Comparison of ENCODE assay signal across 1 cellular context in genomic region chr17:7579001-7579838, GRCh38.
TF ChIP-seq lines count a peak whose summit lies in the region.

A gene with protein sequence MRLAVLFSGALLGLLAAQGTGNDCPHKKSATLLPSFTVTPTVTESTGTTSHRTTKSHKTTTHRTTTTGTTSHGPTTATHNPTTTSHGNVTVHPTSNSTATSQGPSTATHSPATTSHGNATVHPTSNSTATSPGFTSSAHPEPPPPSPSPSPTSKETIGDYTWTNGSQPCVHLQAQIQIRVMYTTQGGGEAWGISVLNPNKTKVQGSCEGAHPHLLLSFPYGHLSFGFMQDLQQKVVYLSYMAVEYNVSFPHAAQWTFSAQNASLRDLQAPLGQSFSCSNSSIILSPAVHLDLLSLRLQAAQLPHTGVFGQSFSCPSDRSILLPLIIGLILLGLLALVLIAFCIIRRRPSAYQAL (plus strand): TSS chr17:7579638. CDS start chr17:7579678, 40 bp downstream.

TF ChIP-seq in K562, 482 proteins besides CTCF, POLR2A, EP300 and RAD21 (continued from another document and continues in another):
- TF ChIP-seq ZBTB33 (CRISPR knock-in tag; IDR thresholded peaks at IDR 0.05) (0 out of 2 replicates have a peak, but pooled peaks have one; percentile 13), SP1 (CRISPR knock-in tag; IDR thresholded peaks at IDR 0.05) (no peak; the same call in 1 of the 2 replicates), ZNF239 (CRISPR knock-in tag; IDR thresholded peaks at IDR 0.05) (no peak), TEAD4 (IDR thresholded peaks at IDR 0.05; ENCODE audit: low read length) (no peak; the same call in 1 of the 2 replicates), TEAD4 (CRISPR knock-in tag; IDR thresholded peaks at IDR 0.05; ENCODE audit: borderline replicate concordance) (no peak), ZNF780A (CRISPR knock-in tag; IDR thresholded peaks at IDR 0.05) (no peak), STAG1 (CRISPR knock-in tag; IDR thresholded peaks at IDR 0.05; ENCODE audit: borderline replicate concordance) (no peak), ESRRB (CRISPR knock-in tag; IDR thresholded peaks at IDR 0.05; ENCODE audit: borderline replicate concordance) (no peak), ZNF717 (CRISPR knock-in tag; IDR thresholded peaks at IDR 0.05) (no peak), TCF3 (CRISPR knock-in tag; IDR thresholded peaks at IDR 0.05) (no peak), ATF1 (CRISPR knock-in tag; IDR thresholded peaks at IDR 0.05) (no peak), ATF1 (tag; IDR thresholded peaks at IDR 0.05) (no peak), RBM39 (optimal IDR thresholded peaks at IDR 0.05; ENCODE audit: low read depth, low read length) (no peak), SRSF3 (IDR thresholded peaks at IDR 0.05; ENCODE audit: insufficient read depth, low read length) (no peak), PHF21A (IDR thresholded peaks at IDR 0.05; ENCODE audit: borderline replicate concordance, low read depth) (no peak), NFIC (IDR thresholded peaks at IDR 0.05) (no peak; the same call in none of the 2 replicates), SMARCB1 (IDR thresholded peaks at IDR 0.05; ENCODE audit: insufficient read length, low read depth) (no peak), DLX4 (CRISPR knock-in tag; IDR thresholded peaks at IDR 0.05) (no peak), SPI1 (IDR thresholded peaks at IDR 0.05; ENCODE audit: borderline replicate concordance, low read depth, low read length) (peak; percentile 80; the same call in 1 of the 2 replicates), TBL1XR1 (IDR thresholded peaks at IDR 0.05; ENCODE audit: low read length in 2 of 2) (no peak), L3MBTL2 (IDR thresholded peaks at IDR 0.05) (no peak), CEBPG (CRISPR knock-in tag; IDR thresholded peaks at IDR 0.05) (peak; percentile 80), CEBPG (tag; conservative IDR thresholded peaks at IDR 0.05 in 1 of 2, IDR thresholded peaks at IDR 0.05 in 1 of 2) (peak; percentile 67 to 73), SUPT5H (IDR thresholded peaks at IDR 0.05) (peak; percentile 91), ZNF57 (CRISPR knock-in tag; IDR thresholded peaks at IDR 0.05) (no peak), PTBP1 (IDR thresholded peaks at IDR 0.05; ENCODE audit: low read depth, low read length) (no peak), RBM15 (IDR thresholded peaks at IDR 0.05; ENCODE audit: insufficient read depth, low read length) (no peak), HLTF (IDR thresholded peaks at IDR 0.05) (no peak), PHB2 (IDR thresholded peaks at IDR 0.05; ENCODE audit: low read depth) (no peak), ARID1B (IDR thresholded peaks at IDR 0.05) (peak; percentile 16; the same call in 1 of the 2 replicates), SAP30 (IDR thresholded peaks at IDR 0.05; ENCODE audit: borderline replicate concordance, insufficient read depth, low read depth, low read length, poor library complexity, severe bottlenecking) (no peak), ZNF644 (tag; IDR thresholded peaks at IDR 0.05; ENCODE audit: low read depth) (no peak), NFXL1 (CRISPR knock-in tag; IDR thresholded peaks at IDR 0.05) (no peak), FOXK2 (conservative IDR thresholded peaks at IDR 0.05 in 1 of 2, IDR thresholded peaks at IDR 0.05 in 1 of 2; ENCODE audit: low read depth in 2 of 2) (peak; percentile 70 to 74), ZNF12 (CRISPR knock-in tag; IDR thresholded peaks at IDR 0.05) (no peak), U2AF1 (optimal IDR thresholded peaks at IDR 0.05; ENCODE audit: low read depth, low read length) (no peak), ZNF830 (CRISPR knock-in tag; IDR thresholded peaks at IDR 0.05) (no peak), ADNP (tag; IDR thresholded peaks at IDR 0.05) (no peak), ZNF217 (CRISPR knock-in tag; IDR thresholded peaks at IDR 0.05) (no peak), CCAR2 (IDR thresholded peaks at IDR 0.05; ENCODE audit: low read depth, low read length) (no peak), PCBP2 (IDR thresholded peaks at IDR 0.05; ENCODE audit: low read depth, low read length, poor library complexity, severe bottlenecking) (no peak), POLR3G (IDR thresholded peaks at IDR 0.05; ENCODE audit: extremely low read depth, insufficient read length, insufficient replicate concordance) (no peak), MAFK (IDR thresholded peaks at IDR 0.05; ENCODE audit: low read length) (no peak), EGR1 (conservative IDR thresholded peaks at IDR 0.05) (no peak), PHF20 (IDR thresholded peaks at IDR 0.05; ENCODE audit: partially characterized antibody) (no peak), ZNF551 (CRISPR knock-in tag; IDR thresholded peaks at IDR 0.05) (no peak), ELF2 (CRISPR knock-in tag; IDR thresholded peaks at IDR 0.05) (0 out of 2 replicates have a peak, but pooled peaks have one; percentile 12), ZBTB26 (CRISPR knock-in tag; IDR thresholded peaks at IDR 0.05) (no peak)
- TF ChIP-seq, protein P1, sequence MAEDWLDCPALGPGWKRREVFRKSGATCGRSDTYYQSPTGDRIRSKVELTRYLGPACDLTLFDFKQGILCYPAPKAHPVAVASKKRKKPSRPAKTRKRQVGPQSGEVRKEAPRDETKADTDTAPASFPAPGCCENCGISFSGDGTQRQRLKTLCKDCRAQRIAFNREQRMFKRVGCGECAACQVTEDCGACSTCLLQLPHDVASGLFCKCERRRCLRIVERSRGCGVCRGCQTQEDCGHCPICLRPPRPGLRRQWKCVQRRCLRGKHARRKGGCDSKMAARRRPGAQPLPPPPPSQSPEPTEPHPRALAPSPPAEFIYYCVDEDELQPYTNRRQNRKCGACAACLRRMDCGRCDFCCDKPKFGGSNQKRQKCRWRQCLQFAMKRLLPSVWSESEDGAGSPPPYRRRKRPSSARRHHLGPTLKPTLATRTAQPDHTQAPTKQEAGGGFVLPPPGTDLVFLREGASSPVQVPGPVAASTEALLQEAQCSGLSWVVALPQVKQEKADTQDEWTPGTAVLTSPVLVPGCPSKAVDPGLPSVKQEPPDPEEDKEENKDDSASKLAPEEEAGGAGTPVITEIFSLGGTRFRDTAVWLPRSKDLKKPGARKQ (CRISPR knock-in tag; IDR thresholded peaks at IDR 0.05): no peak
- TF ChIP-seq, protein P2, sequence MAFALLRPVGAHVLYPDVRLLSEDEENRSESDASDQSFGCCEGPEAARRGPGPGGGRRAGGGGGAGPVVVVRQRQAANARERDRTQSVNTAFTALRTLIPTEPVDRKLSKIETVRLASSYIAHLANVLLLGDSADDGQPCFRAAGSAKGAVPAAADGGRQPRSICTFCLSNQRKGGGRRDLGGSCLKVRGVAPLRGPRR (CRISPR knock-in tag; IDR thresholded peaks at IDR 0.05): no peak
- TF ChIP-seq, protein P3, sequence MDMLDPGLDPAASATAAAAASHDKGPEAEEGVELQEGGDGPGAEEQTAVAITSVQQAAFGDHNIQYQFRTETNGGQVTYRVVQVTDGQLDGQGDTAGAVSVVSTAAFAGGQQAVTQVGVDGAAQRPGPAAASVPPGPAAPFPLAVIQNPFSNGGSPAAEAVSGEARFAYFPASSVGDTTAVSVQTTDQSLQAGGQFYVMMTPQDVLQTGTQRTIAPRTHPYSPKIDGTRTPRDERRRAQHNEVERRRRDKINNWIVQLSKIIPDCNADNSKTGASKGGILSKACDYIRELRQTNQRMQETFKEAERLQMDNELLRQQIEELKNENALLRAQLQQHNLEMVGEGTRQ (CRISPR knock-in tag; IDR thresholded peaks at IDR 0.05): no peak
- TF ChIP-seq, protein P4, sequence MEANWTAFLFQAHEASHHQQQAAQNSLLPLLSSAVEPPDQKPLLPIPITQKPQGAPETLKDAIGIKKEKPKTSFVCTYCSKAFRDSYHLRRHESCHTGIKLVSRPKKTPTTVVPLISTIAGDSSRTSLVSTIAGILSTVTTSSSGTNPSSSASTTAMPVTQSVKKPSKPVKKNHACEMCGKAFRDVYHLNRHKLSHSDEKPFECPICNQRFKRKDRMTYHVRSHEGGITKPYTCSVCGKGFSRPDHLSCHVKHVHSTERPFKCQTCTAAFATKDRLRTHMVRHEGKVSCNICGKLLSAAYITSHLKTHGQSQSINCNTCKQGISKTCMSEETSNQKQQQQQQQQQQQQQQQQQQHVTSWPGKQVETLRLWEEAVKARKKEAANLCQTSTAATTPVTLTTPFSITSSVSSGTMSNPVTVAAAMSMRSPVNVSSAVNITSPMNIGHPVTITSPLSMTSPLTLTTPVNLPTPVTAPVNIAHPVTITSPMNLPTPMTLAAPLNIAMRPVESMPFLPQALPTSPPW (CRISPR knock-in tag; IDR thresholded peaks at IDR 0.05): peak; percentile 46
- TF ChIP-seq, protein P5, sequence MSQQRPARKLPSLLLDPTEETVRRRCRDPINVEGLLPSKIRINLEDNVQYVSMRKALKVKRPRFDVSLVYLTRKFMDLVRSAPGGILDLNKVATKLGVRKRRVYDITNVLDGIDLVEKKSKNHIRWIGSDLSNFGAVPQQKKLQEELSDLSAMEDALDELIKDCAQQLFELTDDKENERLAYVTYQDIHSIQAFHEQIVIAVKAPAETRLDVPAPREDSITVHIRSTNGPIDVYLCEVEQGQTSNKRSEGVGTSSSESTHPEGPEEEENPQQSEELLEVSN (IDR thresholded peaks at IDR 0.05; ENCODE audit: borderline replicate concordance in 1 of 2, extremely low read depth in 1 of 2, insufficient read depth in 1 of 2, insufficient read length in 1 of 2, low read depth in 1 of 2, low read length in 1 of 2, poor library complexity in 1 of 2, severe bottlenecking in 1 of 2): peak in 1 of 2 experiments; percentile 1
- TF ChIP-seq, protein P6, sequence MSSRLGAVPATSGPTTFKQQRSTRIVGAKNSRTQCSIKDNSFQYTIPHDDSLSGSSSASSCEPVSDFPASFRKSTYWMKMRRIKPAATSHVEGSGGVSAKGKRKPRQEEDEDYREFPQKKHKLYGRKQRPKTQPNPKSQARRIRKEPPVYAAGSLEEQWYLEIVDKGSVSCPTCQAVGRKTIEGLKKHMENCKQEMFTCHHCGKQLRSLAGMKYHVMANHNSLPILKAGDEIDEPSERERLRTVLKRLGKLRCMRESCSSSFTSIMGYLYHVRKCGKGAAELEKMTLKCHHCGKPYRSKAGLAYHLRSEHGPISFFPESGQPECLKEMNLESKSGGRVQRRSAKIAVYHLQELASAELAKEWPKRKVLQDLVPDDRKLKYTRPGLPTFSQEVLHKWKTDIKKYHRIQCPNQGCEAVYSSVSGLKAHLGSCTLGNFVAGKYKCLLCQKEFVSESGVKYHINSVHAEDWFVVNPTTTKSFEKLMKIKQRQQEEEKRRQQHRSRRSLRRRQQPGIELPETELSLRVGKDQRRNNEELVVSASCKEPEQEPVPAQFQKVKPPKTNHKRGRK (tag; IDR thresholded peaks at IDR 0.05): no peak
- TF ChIP-seq, protein P7, sequence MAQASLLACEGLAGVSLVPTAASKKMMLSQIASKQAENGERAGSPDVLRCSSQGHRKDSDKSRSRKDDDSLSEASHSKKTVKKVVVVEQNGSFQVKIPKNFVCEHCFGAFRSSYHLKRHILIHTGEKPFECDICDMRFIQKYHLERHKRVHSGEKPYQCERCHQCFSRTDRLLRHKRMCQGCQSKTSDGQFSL (CRISPR knock-in tag; IDR thresholded peaks at IDR 0.05): no peak
- TF ChIP-seq, protein P7 (tag; IDR thresholded peaks at IDR 0.05): no peak
- TF ChIP-seq, protein P8, sequence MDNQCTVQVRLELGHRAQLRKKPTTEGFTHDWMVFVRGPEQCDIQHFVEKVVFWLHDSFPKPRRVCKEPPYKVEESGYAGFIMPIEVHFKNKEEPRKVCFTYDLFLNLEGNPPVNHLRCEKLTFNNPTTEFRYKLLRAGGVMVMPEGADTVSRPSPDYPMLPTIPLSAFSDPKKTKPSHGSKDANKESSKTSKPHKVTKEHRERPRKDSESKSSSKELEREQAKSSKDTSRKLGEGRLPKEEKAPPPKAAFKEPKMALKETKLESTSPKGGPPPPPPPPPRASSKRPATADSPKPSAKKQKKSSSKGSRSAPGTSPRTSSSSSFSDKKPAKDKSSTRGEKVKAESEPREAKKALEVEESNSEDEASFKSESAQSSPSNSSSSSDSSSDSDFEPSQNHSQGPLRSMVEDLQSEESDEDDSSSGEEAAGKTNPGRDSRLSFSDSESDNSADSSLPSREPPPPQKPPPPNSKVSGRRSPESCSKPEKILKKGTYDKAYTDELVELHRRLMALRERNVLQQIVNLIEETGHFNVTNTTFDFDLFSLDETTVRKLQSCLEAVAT (IDR thresholded peaks at IDR 0.05): 0 out of 4 replicates have a peak, but pooled peaks of 1 of the 2 experiments have one; percentile 6
- TF ChIP-seq, protein P9, sequence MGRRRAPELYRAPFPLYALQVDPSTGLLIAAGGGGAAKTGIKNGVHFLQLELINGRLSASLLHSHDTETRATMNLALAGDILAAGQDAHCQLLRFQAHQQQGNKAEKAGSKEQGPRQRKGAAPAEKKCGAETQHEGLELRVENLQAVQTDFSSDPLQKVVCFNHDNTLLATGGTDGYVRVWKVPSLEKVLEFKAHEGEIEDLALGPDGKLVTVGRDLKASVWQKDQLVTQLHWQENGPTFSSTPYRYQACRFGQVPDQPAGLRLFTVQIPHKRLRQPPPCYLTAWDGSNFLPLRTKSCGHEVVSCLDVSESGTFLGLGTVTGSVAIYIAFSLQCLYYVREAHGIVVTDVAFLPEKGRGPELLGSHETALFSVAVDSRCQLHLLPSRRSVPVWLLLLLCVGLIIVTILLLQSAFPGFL (CRISPR knock-in tag; IDR thresholded peaks at IDR 0.05): no peak
